In genomic region chr3:55708242-55708641, GRCh38 we compare ENCODE assay signal across 18 cellular contexts.
A peak's percentile ranks its signal among the peaks of the same experiment; 100 is the strongest.
DNase-seq lines count a peak whose midpoint lies in the region; ATAC-seq and TF ChIP-seq lines count a peak whose summit lies in the region.
"Had no signal": no experiment of that assay in that cellular context is flagged by ENCODE, and none has a peak within 500 bp of the region (broad histone marks: within the 10 kb centered on the region; RNA-seq: fewer than 3 reads in every experiment).

No MANE protein-coding gene starts in this region.

- TF ChIP-seq CTCF in upper lobe of right lung (IDR thresholded peaks at IDR 0.05), result no peak

- DNase-seq in Right ventricle myocardium superior (no peak), cardiac septum (ENCODE audit: low spot score) (no peak), NCI-H510A treated with DMSO at 0.1 percent for 48 hours (lab: John Stamatoyannopoulos, UW) (peak; percentile 71), left kidney (ENCODE audit: low read depth, low spot score) (peak; percentile 86), upper lobe of right lung (no peak), activated gamma-delta T cell (lab: John Stamatoyannopoulos, UW) (no peak), MV-4-11 (lab: John Stamatoyannopoulos, UW) (no peak)
- DNase-seq: AML-193, Caco-2, GOT3, HFFc6, MG63, NCI-H2081, NCI-H226, NCI-H774 had no signal

- no peak overlapping the region for H3K4me3 ChIP-seq in upper lobe of right lung
- H3K4me3 ChIP-seq: A549, MG63 had no signal

- H3K36me3 ChIP-seq in upper lobe of right lung, result no peaks in the 10 kb centered on the region
- H3K36me3 ChIP-seq: MG63 had no signal

- intact Hi-C loops in Right ventricle myocardium superior (cut with DNase I) (no loop called here), cardiac septum (cut with DNase I) (loop anchor here (10.0 kb wide), 1 partner anchor 143 kb away; no protein-coding TSS in a partner anchor), upper lobe of right lung (cut with DNase I) (no loop called here)

- H3K9me3 ChIP-seq in upper lobe of right lung, result no peaks in the 10 kb centered on the region
- H3K9me3 ChIP-seq: A549, Caco-2, MG63 had no signal

- no peaks in the 10 kb centered on the region for H3K4me1 ChIP-seq in upper lobe of right lung
- H3K4me1 ChIP-seq: A549, Caco-2 had no signal

- H3K27ac ChIP-seq in upper lobe of right lung, result no peak overlapping the region
- H3K27ac ChIP-seq: A549 had no signal

- peaks cover 4% of the 10 kb centered on the region for H3K27me3 ChIP-seq in upper lobe of right lung
- H3K27me3 ChIP-seq: MG63 had no signal

- peak; percentile 82 for ATAC-seq in Right ventricle myocardium superior (ENCODE audit: poor library complexity)
- ATAC-seq in upper lobe of right lung, result peak; percentile 51
- ATAC-seq in GM21390 (IDR thresholded peaks at IDR 0.05; ENCODE audit: unreplicated experiment), result no peak
- ATAC-seq: A549, HepG2 had no signal

Comparison
In these comparisons a context has a peak if more than half of its experiments do, and no peak if none do; other contexts are left out.
1. DNase-seq: peak in NCI-H510A treated with DMSO at 0.1 percent for 48 hours (single experiment) and left kidney (single experiment); none in Right ventricle myocardium superior (single experiment), cardiac septum (single experiment), upper lobe of right lung (single experiment), activated gamma-delta T cell (single experiment) and MV-4-11 (single experiment).